Comparison of ENCODE assay signal across 1 cellular context in genomic region chr14:67319142-67319541, GRCh38.
A peak's percentile ranks its signal among the peaks of the same experiment; 100 is the strongest.
TF ChIP-seq lines count a peak whose summit lies in the region.

No MANE protein-coding gene starts in this region.

TF ChIP-seq in K562, 482 proteins besides CTCF, POLR2A, EP300 and RAD21:
- no peak for TF ChIP-seq CREB1 (IDR thresholded peaks at IDR 0.05)
- no peak for TF ChIP-seq CREB1 (CRISPR knock-in tag; IDR thresholded peaks at IDR 0.05)
- no peak for TF ChIP-seq RHOXF2B (CRISPR knock-in tag; conservative IDR thresholded peaks at IDR 0.05)
- TF ChIP-seq SUPT5H (IDR thresholded peaks at IDR 0.05): no peak
- no peak for TF ChIP-seq CTCFL (IDR thresholded peaks at IDR 0.05; ENCODE audit: borderline replicate concordance, insufficient read depth, low read depth, low read length, poor library complexity, severe bottlenecking)
- TF ChIP-seq PKNOX1 (IDR thresholded peaks at IDR 0.05): 0 out of 2 replicates have a peak, but pooled peaks have one; percentile 30
- TF ChIP-seq ZNF79 (CRISPR knock-in tag; IDR thresholded peaks at IDR 0.05; ENCODE audit: low read depth): no peak
- TF ChIP-seq NFIX (CRISPR knock-in tag; IDR thresholded peaks at IDR 0.05; ENCODE audit: low read depth): no peak
- no peak for TF ChIP-seq E2F6 (IDR thresholded peaks at IDR 0.05; ENCODE audit: borderline replicate concordance in 1 of 2, extremely low read depth in 1 of 2, insufficient read depth in 1 of 2, insufficient read length in 1 of 2, low read depth in 1 of 2, low read length in 1 of 2, poor library complexity in 1 of 2, severe bottlenecking in 1 of 2)
- TF ChIP-seq MEIS2 (IDR thresholded peaks at IDR 0.05; ENCODE audit: partially characterized antibody): peak; percentile 68
- no peak for TF ChIP-seq SOX6 (IDR thresholded peaks at IDR 0.05)
- TF ChIP-seq ZBTB34 (CRISPR knock-in tag; IDR thresholded peaks at IDR 0.05): no peak
- TF ChIP-seq NFIC (IDR thresholded peaks at IDR 0.05): no peak
- no peak for TF ChIP-seq E2F1 (CRISPR knock-in tag; IDR thresholded peaks at IDR 0.05)
- TF ChIP-seq HDAC6 (IDR thresholded peaks at IDR 0.05; ENCODE audit: low read depth, low read length): no peak
- no peak for TF ChIP-seq NR0B1 (IDR thresholded peaks at IDR 0.05; ENCODE audit: partially characterized antibody)
- no peak for TF ChIP-seq CHD1 (IDR thresholded peaks at IDR 0.05; ENCODE audit: low read length)
- TF ChIP-seq ZNF282 (CRISPR knock-in tag; IDR thresholded peaks at IDR 0.05): no peak
- TF ChIP-seq JUN (IDR thresholded peaks at IDR 0.05; ENCODE audit: borderline replicate concordance, low read depth, low read length): no peak
- no peak for TF ChIP-seq JUN (CRISPR knock-in tag; IDR thresholded peaks at IDR 0.05; ENCODE audit: borderline replicate concordance)
- TF ChIP-seq E2F8 (IDR thresholded peaks at IDR 0.05; ENCODE audit: low read depth, partially characterized antibody): no peak
- no peak for TF ChIP-seq MCM7 (IDR thresholded peaks at IDR 0.05)
- TF ChIP-seq HMBOX1 (IDR thresholded peaks at IDR 0.05): 0 out of 2 replicates have a peak, but pooled peaks have one; percentile 47
- TF ChIP-seq ZNF277 (CRISPR knock-in tag; IDR thresholded peaks at IDR 0.05; ENCODE audit: borderline replicate concordance): no peak
- no peak for TF ChIP-seq MLLT1 (IDR thresholded peaks at IDR 0.05)
- TF ChIP-seq NELFE (IDR thresholded peaks at IDR 0.05; ENCODE audit: insufficient read depth, insufficient read length): no peak
- TF ChIP-seq ZFX (CRISPR knock-in tag; IDR thresholded peaks at IDR 0.05): no peak
